Comparison of ENCODE assay signal across 8 cellular contexts in the genomic region with DNA sequence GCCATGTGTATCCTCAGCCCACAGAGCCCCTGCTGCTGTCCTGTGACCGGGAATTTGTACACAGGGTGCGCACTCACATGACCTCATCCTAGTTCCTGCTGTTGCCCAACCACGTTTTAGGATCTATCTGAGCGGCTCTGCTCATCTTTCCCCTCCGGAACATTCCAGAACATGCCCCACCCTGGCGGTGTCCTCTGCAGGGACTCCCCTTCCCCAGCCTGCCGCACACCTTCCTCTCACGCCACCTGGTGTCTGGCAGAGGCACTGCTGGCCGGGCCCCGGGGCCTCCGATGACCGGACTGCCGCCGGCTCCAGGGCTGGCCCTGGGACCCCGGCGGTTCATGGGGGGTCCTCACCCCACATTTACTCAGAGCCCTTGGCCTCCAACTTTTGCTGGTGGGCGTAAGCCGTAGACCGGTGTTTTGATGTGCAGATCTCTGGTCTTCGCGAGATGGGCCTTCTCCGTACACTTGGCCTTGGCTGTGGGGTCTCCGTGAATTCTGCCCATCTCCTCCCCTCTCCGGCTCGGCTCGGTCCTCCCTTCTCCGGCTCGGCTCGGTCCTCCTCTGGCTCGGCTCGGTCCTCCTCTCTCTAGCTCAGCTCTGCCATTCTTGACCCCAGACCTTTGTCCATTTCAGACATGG. TPM values are rescaled to one million over a fixed set of nuclear protein-coding genes. Genes with fewer than 3 reads are reported as not detected.
DNase-seq lines count a peak whose midpoint lies in the region; ATAC-seq, FAIRE-seq and TF ChIP-seq lines count a peak whose summit lies in the region.

No MANE protein-coding gene starts in this region.

- CTCF ChIA-PET in HepG2 (lab: Yijun Ruan, JAX; ENCODE audit: low intra/inter-chr PET ratio, low total read pairs), result interaction anchor here (0.7 to 3.0 kb wide), 3 partner anchors 22 to 31 kb away, joined by 3 to 70 read pairs (median 3); a partner anchor contains a TSS

- H3K36me3 ChIP-seq in breast epithelium, result no peaks in the 10 kb centered on the region
- H3K36me3 ChIP-seq in HepG2 (replicated peaks in 1 of 2; ENCODE audit: control insufficient read depth in 1 of 2, insufficient read depth in 2 of 2, low read length in 2 of 2), result peaks cover 4 to 7% of the 10 kb centered on the region in 2 experiments; a peak in 2 of 5 replicates

- POLR2A ChIA-PET in HepG2 (lab: Yijun Ruan, JAX), result interaction anchor here (2.2 to 3.6 kb wide), 2 partner anchors 31 kb away, joined by 13 to 19 read pairs; no protein-coding TSS in a partner anchor

- no TSS peak for BruUV-seq in HepG2 (replicated peaks; lab: Mats Ljungman, UMichigan)

- TF ChIP-seq RAD21 in HepG2 (CRISPR knock-in tag; IDR thresholded peaks at IDR 0.05), result peak; percentile 91

- H4K20me1 ChIP-seq in HepG2 (ENCODE audit: insufficient read depth, low read length), result no peaks in the 10 kb centered on the region

- TF ChIP-seq POLR2A in breast epithelium (IDR thresholded peaks at IDR 0.05) (no peak), HepG2 (IDR thresholded peaks at IDR 0.05; ENCODE audit: insufficient read depth in 1 of 2, low read depth in 2 of 2, low read length in 2 of 2) (no peak; a peak in 1 of 4 replicates)

- no peak for FAIRE-seq in HepG2 (lab: Jason Lieb, UNC)

- no peaks in the 10 kb centered on the region for H3K4me1 ChIP-seq in breast epithelium
- peaks cover 40% of the 10 kb centered on the region for H3K4me1 ChIP-seq in HepG2 (ENCODE audit: insufficient read depth, low read length)

- no peaks in the 10 kb centered on the region for H3K36me3 Mint-ChIP-seq in T-helper 2 cell treated with Interferon-gamma antibody and Interleukin-4, amounts not matched to agents 5 μg/mL and 100 μg/mL, for 36 hours (ENCODE audit: low read depth)
- peaks cover 2% of the 10 kb centered on the region for H3K36me3 Mint-ChIP-seq in stimulated activated effector memory CD8-positive, alpha-beta T cell treated with anti-CD3 and anti-CD28 coated beads, Interleukin-12 subunit alpha, Interleukin-12 subunit beta, amount 100 ng/mL, for 72 hours

- TF ChIP-seq EP300 in HepG2 (IDR thresholded peaks at IDR 0.05; ENCODE audit: low read depth in 2 of 2, low read length in 2 of 2) (no peak), HepG2 (CRISPR knock-in tag; IDR thresholded peaks at IDR 0.05; ENCODE audit: borderline replicate concordance) (no peak)

- peaks cover 4% of the 10 kb centered on the region for H3K9me3 Mint-ChIP-seq in T-helper 2 cell treated with Interferon-gamma antibody and Interleukin-4, amounts not matched to agents 5 μg/mL and 100 μg/mL, for 36 hours
- peaks cover 2% of the 10 kb centered on the region for H3K9me3 Mint-ChIP-seq in stimulated activated effector memory CD8-positive, alpha-beta T cell treated with anti-CD3 and anti-CD28 coated beads, Interleukin-12 subunit alpha, Interleukin-12 subunit beta, amount 100 ng/mL, for 72 hours

- no peak overlapping the region for H3K27ac Mint-ChIP-seq in T-helper 2 cell treated with Interferon-gamma antibody and Interleukin-4, amounts not matched to agents 5 μg/mL and 100 μg/mL, for 36 hours
- no peak overlapping the region for H3K27ac Mint-ChIP-seq in stimulated activated effector memory CD8-positive, alpha-beta T cell treated with anti-CD3 and anti-CD28 coated beads, Interleukin-12 subunit alpha, Interleukin-12 subunit beta, amount 100 ng/mL, for 72 hours

- no peaks in the 10 kb centered on the region for H3K79me2 ChIP-seq in HepG2 (ENCODE audit: insufficient read depth, low read length)

- H3K27me3 ChIP-seq in breast epithelium (no peaks in the 10 kb centered on the region), HepG2 (ENCODE audit: control insufficient read depth in 1 of 2, insufficient read depth in 2 of 2, low read length in 2 of 2) (0 out of 5 replicates have a peak, but pooled peaks cover under 1 to 1% of the 10 kb centered on the region in 2 experiments)

- H3K4me3 Mint-ChIP-seq in T-helper 2 cell treated with Interferon-gamma antibody and Interleukin-4, amounts not matched to agents 5 μg/mL and 100 μg/mL, for 36 hours, result no peak overlapping the region
- H3K4me3 Mint-ChIP-seq in stimulated activated effector memory CD8-positive, alpha-beta T cell treated with anti-CD3 and anti-CD28 coated beads, Interleukin-12 subunit alpha, Interleukin-12 subunit beta, amount 100 ng/mL, for 72 hours, result no peak overlapping the region

- H3K4me3 ChIP-seq in breast epithelium (no peak overlapping the region), HepG2 (replicated peaks in 1 of 3; ENCODE audit: insufficient read depth in 1 of 3, low read depth in 2 of 3, low read length in 3 of 3) (no peak overlapping the region; a peak in 1 of 6 replicates)

- no peaks in the 10 kb centered on the region for H3K27me3 Mint-ChIP-seq in T-helper 2 cell treated with Interferon-gamma antibody and Interleukin-4, amounts not matched to agents 5 μg/mL and 100 μg/mL, for 36 hours (ENCODE audit: low read depth)

- in situ Hi-C loops in HepG2 (cut with HindIII; ENCODE audit: extremely low pct_ligation_motif_present, low pct_unique_long_range_greater_than_20kb), result loop anchor here (5.0 kb wide), 2 partner anchors 42 to 138 kb away; no protein-coding TSS in a partner anchor

- H3K27ac ChIP-seq in breast epithelium (no peak overlapping the region), HepG2 (ENCODE audit: extremely low read length, insufficient read depth, low read length) (no peak overlapping the region)

- H3K4me1 Mint-ChIP-seq in T-helper 2 cell treated with Interferon-gamma antibody and Interleukin-4, amounts not matched to agents 5 μg/mL and 100 μg/mL, for 36 hours (ENCODE audit: low read depth), result no peaks in the 10 kb centered on the region
- H3K4me1 Mint-ChIP-seq in stimulated activated effector memory CD8-positive, alpha-beta T cell treated with anti-CD3 and anti-CD28 coated beads, Interleukin-12 subunit alpha, Interleukin-12 subunit beta, amount 100 ng/mL, for 72 hours, result no peaks in the 10 kb centered on the region

- peak; percentile 54 for ATAC-seq in HepG2
- peak; percentile 38 for ATAC-seq in stimulated activated effector memory CD8-positive, alpha-beta T cell treated with anti-CD3 and anti-CD28 coated beads, Interleukin-12 subunit alpha, Interleukin-12 subunit beta, amount 100 ng/mL, for 72 hours
- ATAC-seq in GM21723 (IDR thresholded peaks at IDR 0.05; ENCODE audit: unreplicated experiment), result no peak

- no peak overlapping the region for H2AFZ ChIP-seq in HepG2 (ENCODE audit: low read length)

- H3K4me2 ChIP-seq in HepG2 (ENCODE audit: low read depth, low read length), result peak overlapping the region; percentile 25; the same call in 1 of the 2 replicates

- WGBS in HepG2 (ENCODE audit: low lambda C conversion rate), result 23% methylated on average over 31 of the region's 31 CpGs

- no peak overlapping the region for H3K9ac ChIP-seq in HepG2 (ENCODE audit: insufficient read depth, low read depth, low read length)

- DNase-seq in activated gamma-delta T cell treated with Interleukin-2 at 50 U/mL for 16 hours (peak; percentile 19), activated gamma-delta T cell (lab: John Stamatoyannopoulos, UW) (no peak), breast epithelium (ENCODE audit: low spot score in 2 of 2) (no peak), HepG2 (ENCODE audit: low spot score) (peak; percentile 36), T1000 (lab: John Stamatoyannopoulos, UW) (no peak)
- DNase-seq in T-helper 2 cell treated with Interferon-gamma antibody and Interleukin-4, amounts not matched to agents 5 μg/mL and 100 μg/mL, for 36 hours (ENCODE audit: low spot score), result peak; percentile 12
- DNase-seq in stimulated activated effector memory CD8-positive, alpha-beta T cell treated with anti-CD3 and anti-CD28 coated beads, Interleukin-12 subunit alpha, Interleukin-12 subunit beta, amount 100 ng/mL, for 72 hours (ENCODE audit: low spot score in 2 of 2), result peak; percentile 43 to 74

- TF ChIP-seq CTCF in breast epithelium (IDR thresholded peaks at IDR 0.05) (peak; percentile 69 to 89 (median 72)), HepG2 (CRISPR knock-in tag; IDR thresholded peaks at IDR 0.05) (peak; percentile 94)

- intact Hi-C loops in breast epithelium (cut with DNase I; ENCODE audit: low total_unique reads), result no loop called here
- intact Hi-C loops in HepG2 (cut with micrococcal nuclease; ENCODE audit: unreplicated experiment), result loop anchor here (1.0 kb wide), 1 partner anchor 31 kb away; no protein-coding TSS in a partner anchor

- H3K9me3 ChIP-seq in breast epithelium (no peaks in the 10 kb centered on the region), HepG2 (ENCODE audit: low read length) (peaks cover 10% of the 10 kb centered on the region; the same call in 1 of the 2 replicates)

RNA-seq across cellular contexts. Expression of a gene that starts 29.5 kb away (rescaled TPM):
- total RNA-seq in breast epithelium, result 10 to 100 TPM in 2 of 3 donors, under 1 TPM in 1; 0.80 to 16.2 (median 15.1) TPM
- 15.9 and 20.3 TPM in 2 replicates for total RNA-seq in HepG2 (2016; rRNA removed; fragmentation: Illumina TruSeq; extraction: Trizol)
- total RNA-seq in HepG2 (2016; cell fraction: cytosol; rRNA removed; fragmentation: Illumina TruSeq; extraction: Trizol; ENCODE audit: low read depth), result 6.0 and 6.6 TPM in 2 replicates
- 14.5 and 24.2 TPM in 2 replicates for total RNA-seq in HepG2 (2016; cell fraction: insoluble cytoplasmic fraction; rRNA removed; fragmentation: Illumina TruSeq; extraction: Trizol)
- 7.4 and 7.6 TPM in 2 replicates for total RNA-seq in HepG2 (2016; cell fraction: membrane; rRNA removed; fragmentation: Illumina TruSeq; extraction: Trizol)
- 21.4 and 22.0 TPM in 2 replicates for total RNA-seq in HepG2 (2016; cell fraction: nucleus; rRNA removed; fragmentation: Illumina TruSeq; extraction: Trizol)
- polyA plus RNA-seq in HepG2 (2011; rRNA removed), result 39.9 and 59.7 TPM in 2 replicates
- polyA plus RNA-seq in HepG2 (2011; cell fraction: cytosol; rRNA removed), result 23.3 and 35.8 TPM in 2 replicates
- 382 and 454 TPM in 2 replicates for polyA plus RNA-seq in HepG2 (2011; cell fraction: nucleus; rRNA removed)
- 19.7 and 28.0 TPM in 2 replicates for polyA plus RNA-seq in HepG2 (2012)
- 2.5 and 2.8 TPM in 2 replicates for polyA plus RNA-seq in HepG2 (2016; cell fraction: cytosol; fragmentation: Illumina TruSeq; extraction: Trizol; ENCODE audit: low read depth)
- 12.5 and 17.8 TPM in 2 replicates for polyA plus RNA-seq in HepG2 (2016; cell fraction: insoluble cytoplasmic fraction; fragmentation: Illumina TruSeq; extraction: Trizol; ENCODE audit: low read depth)
- 4.2 and 4.8 TPM in 2 replicates for polyA plus RNA-seq in HepG2 (2016; cell fraction: membrane; fragmentation: Illumina TruSeq; extraction: Trizol; ENCODE audit: low read depth)
- 58.7 and 59.2 TPM in 2 replicates for polyA plus RNA-seq in HepG2 (2016; cell fraction: nucleus; fragmentation: Illumina TruSeq; extraction: Trizol; ENCODE audit: insufficient read depth, low read depth)
- 30.5 and 69.1 TPM in 2 replicates for polyA minus RNA-seq in HepG2 (2011; rRNA and poly(A)+ RNA removed; ENCODE audit: low replicate concordance)
- 13.4 and 17.4 TPM in 2 replicates for polyA minus RNA-seq in HepG2 (2011; cell fraction: cytosol; rRNA and poly(A)+ RNA removed)
- polyA minus RNA-seq in HepG2 (2011; cell fraction: nucleus; rRNA and poly(A)+ RNA removed), result 38.4 and 41.6 TPM in 2 replicates

Comparison
In these comparisons a context has a peak if more than half of its experiments do, and no peak if none do; other contexts are left out.
1. DNase-seq: peak in activated gamma-delta T cell treated with Interleukin-2 at 50 U/mL for 16 hours (single experiment), T-helper 2 cell treated with Interferon-gamma antibody and Interleukin-4, amounts not matched to agents 5 μg/mL and 100 μg/mL, for 36 hours (single experiment), HepG2 (single experiment) and stimulated activated effector memory CD8-positive, alpha-beta T cell treated with anti-CD3 and anti-CD28 coated beads, Interleukin-12 subunit alpha, Interleukin-12 subunit beta, amount 100 ng/mL, for 72 hours (2 of 2); none in activated gamma-delta T cell (single experiment), breast epithelium (0 of 2) and T1000 (single experiment).